In genomic region chr6:3719462-3720308, GRCh38 we compare ENCODE assay signal across 27 cellular contexts. TPM values are rescaled to one million over a fixed set of nuclear protein-coding genes. Genes with fewer than 3 reads are reported as not detected.
A peak's percentile ranks its signal among the peaks of the same experiment; 100 is the strongest.
DNase-seq lines count a peak whose midpoint lies in the region; ATAC-seq, FAIRE-seq and TF ChIP-seq lines count a peak whose summit lies in the region.
"Had no signal": no experiment of that assay in that cellular context is flagged by ENCODE, and none has a peak within 500 bp of the region (broad histone marks: within the 10 kb centered on the region; RNA-seq: fewer than 3 reads in every experiment).

No MANE protein-coding gene starts in this region.

- H3K23me2 ChIP-seq in H9 (ENCODE audit: insufficient read length, low read depth, low read length, poor library complexity, severe bottlenecking) = no peaks in the 10 kb centered on the region

- H4K91ac ChIP-seq in H9 (ENCODE audit: insufficient read length, low read depth, low read length) = no peak overlapping the region

- H3K4me3 Mint-ChIP-seq in stimulated activated naive CD8-positive, alpha-beta T cell treated with anti-CD3 and anti-CD28 coated beads, Interleukin-15, Interleukin-2, amounts not matched to agents 100 ng/mL and 50 ng/mL, for 24 hours = peak overlapping the region; percentile 23
- H3K4me3 Mint-ChIP-seq in naive thymus-derived CD4-positive, alpha-beta T cell = peak overlapping the region in 6 of 10 donors; percentile 11 to 81 (median 72)
- no peak overlapping the region for H3K4me3 Mint-ChIP-seq in H9
- H3K4me3 Mint-ChIP-seq: activated T-helper 1 cell treated with anti-CD3 and anti-CD28 coated beads, Interleukin-12 subunit alpha, Interleukin-12 subunit beta, Interleukin-2, Interleukin-4 antibody, amounts not matched to agents 30 ng/mL and 10 ng/mL and 1 ng/mL, durations not matched to agents 14 hours and 24 hours and 36 hours; brain; GM23338; immature natural killer cell had no signal

- H3K27ac Mint-ChIP-seq in stimulated activated naive CD8-positive, alpha-beta T cell treated with anti-CD3 and anti-CD28 coated beads, Interleukin-15, Interleukin-2, amounts not matched to agents 100 ng/mL and 50 ng/mL, for 24 hours = no peak overlapping the region
- H3K27ac Mint-ChIP-seq in naive thymus-derived CD4-positive, alpha-beta T cell = no peak overlapping the region
- peak overlapping the region in 1 of 3 experiments; percentile 75; a peak in 2 of 7 replicates for H3K27ac Mint-ChIP-seq in H9
- H3K27ac Mint-ChIP-seq: activated T-helper 1 cell treated with anti-CD3 and anti-CD28 coated beads, Interleukin-12 subunit alpha, Interleukin-12 subunit beta, Interleukin-2, Interleukin-4 antibody, amounts not matched to agents 30 ng/mL and 10 ng/mL and 1 ng/mL, durations not matched to agents 14 hours and 24 hours and 36 hours; brain; GM23338; immature natural killer cell had no signal

- H3K36me3 Mint-ChIP-seq in stimulated activated naive CD8-positive, alpha-beta T cell treated with anti-CD3 and anti-CD28 coated beads, Interleukin-15, Interleukin-2, amounts not matched to agents 100 ng/mL and 50 ng/mL, for 24 hours (ENCODE audit: low read depth) = no peaks in the 10 kb centered on the region
- H3K36me3 Mint-ChIP-seq in naive thymus-derived CD4-positive, alpha-beta T cell = no peaks in the 10 kb centered on the region
- peaks cover 0 to 3% (median 0%) of the 10 kb centered on the region in 3 experiments; a peak in 2 of 7 replicates for H3K36me3 Mint-ChIP-seq in H9 (ENCODE audit: insufficient read depth in 1 of 3, low read depth in 3 of 3)
- H3K36me3 Mint-ChIP-seq: activated naive CD4-positive, alpha-beta T cell treated with anti-CD3 and anti-CD28 coated beads, Interleukin-2, amount 50 U/mL, for 72 hours; immature natural killer cell had no signal

- 41% methylated on average over 22 of the region's 22 CpGs for WGBS in K562 (ENCODE audit: insufficient coverage, low coverage, missing lambda C conversion rate)
- no CpG with 5 or more reads among the region's 22 CpGs for WGBS in H9 (ENCODE audit: extremely low coverage, insufficient read length, low lambda C conversion rate)

- H3K56ac ChIP-seq in H9 (ENCODE audit: insufficient read length, low read depth, low read length) = no peak overlapping the region

- H3K18ac ChIP-seq in H9 (ENCODE audit: insufficient read length, low read depth, low read length) = no peak overlapping the region

- TF ChIP-seq EP300 in K562 (IDR thresholded peaks at IDR 0.05; ENCODE audit: low read length) = no peak

- no peak overlapping the region for H2BK12ac ChIP-seq in H9 (ENCODE audit: insufficient read length, low read depth, low read length)

- DNase-seq in stimulated activated naive CD8-positive, alpha-beta T cell treated with anti-CD3 and anti-CD28 coated beads, Interleukin-15, Interleukin-2, amounts not matched to agents 100 U/mL and 50 U/mL, for 24 hours = no peak
- DNase-seq in K562 (ENCODE audit: extremely low read depth in 1 of 4, low spot score in 3 of 4) (no peak), GM13976 (ENCODE audit: low spot score) (no peak), H9 (no peak)
- no peak for DNase-seq in naive thymus-derived CD4-positive, alpha-beta T cell
- DNase-seq: ACHN; foreskin keratinocyte; immature natural killer cell; left ventricle myocardium inferior; mucosa of descending colon; NCI-H1092 treated with DMSO at 0.1 percent for 48 hours; NCI-H2081; NCI-H446 treated with DMSO at 0.1 percent for 48 hours; nucleus accumbens; stimulated activated CD4-positive, alpha-beta T cell treated with anti-CD3 and anti-CD28 coated beads, Interleukin-4, amount 100 ng/mL, for 4 hours; T-helper 9 cell; uterus had no signal

- peaks cover 1% of the 10 kb centered on the region; the same call in 1 of the 2 replicates for H4K20me1 ChIP-seq in K562 (replicated peaks; ENCODE audit: control insufficient read depth, insufficient read depth, low read length)
- H4K20me1 ChIP-seq in H9 (ENCODE audit: control insufficient read depth, insufficient read depth, insufficient read length) = no peaks in the 10 kb centered on the region

- H3K4me1 ChIP-seq in K562 (replicated peaks in 1 of 2; ENCODE audit: control insufficient read depth in 2 of 2, insufficient read depth in 2 of 2, low read length in 2 of 2) = peaks cover 13 to 20% of the 10 kb centered on the region in 2 experiments; a peak in 4 of 5 replicates
- H3K4me1 ChIP-seq in naive thymus-derived CD4-positive, alpha-beta T cell (ENCODE audit: control insufficient read depth in 2 of 2, insufficient read depth in 2 of 2, low read length in 2 of 2) = no peaks in the 10 kb centered on the region
- H3K4me1 ChIP-seq in H9 (ENCODE audit: insufficient read depth, low read length) = peaks cover 6% of the 10 kb centered on the region; the same call in 1 of the 2 replicates
- H3K4me1 ChIP-seq: uterus had no signal

- no peak for ATAC-seq in stimulated activated naive CD8-positive, alpha-beta T cell treated with anti-CD3 and anti-CD28 coated beads, Interleukin-15, Interleukin-2, amounts not matched to agents 100 U/mL and 50 U/mL, for 24 hours
- ATAC-seq in K562 (no peak), HG03175 (IDR thresholded peaks at IDR 0.05; ENCODE audit: unreplicated experiment) (no peak), GM21381 (IDR thresholded peaks at IDR 0.05; ENCODE audit: unreplicated experiment) (no peak)
- no peak for ATAC-seq in naive thymus-derived CD4-positive, alpha-beta T cell
- ATAC-seq: foreskin keratinocyte, GM23338, mucosa of descending colon had no signal

- H2BK5ac ChIP-seq in H9 (ENCODE audit: insufficient read length, low read length) = no peak overlapping the region

- FAIRE-seq in K562 (lab: Jason Lieb, UNC) = no peak

- intact Hi-C loops in K562 (cut with micrococcal nuclease) = loop anchor here (10.0 kb wide), 1 partner anchor 985 kb away; no protein-coding TSS in a partner anchor
- intact Hi-C loops in naive thymus-derived CD4-positive, alpha-beta T cell (cut with micrococcal nuclease) = no loop called here

- H3K79me1 ChIP-seq in H9 (ENCODE audit: insufficient read depth, low read depth, low read length, poor library complexity, severe bottlenecking) = no peaks in the 10 kb centered on the region

- H3K23ac ChIP-seq in H9 (ENCODE audit: insufficient read length, low read depth, low read length) = no peak overlapping the region

- no peak for TF ChIP-seq POLR2A in K562 (conservative IDR thresholded peaks at IDR 0.05)

- no peak overlapping the region for H4K5ac ChIP-seq in H9 (ENCODE audit: insufficient read length, low read depth, low read length)

- H3K4me1 Mint-ChIP-seq in stimulated activated naive CD8-positive, alpha-beta T cell treated with anti-CD3 and anti-CD28 coated beads, Interleukin-15, Interleukin-2, amounts not matched to agents 100 ng/mL and 50 ng/mL, for 24 hours (ENCODE audit: low read depth) = no peaks in the 10 kb centered on the region
- H3K4me1 Mint-ChIP-seq in naive thymus-derived CD4-positive, alpha-beta T cell = peaks cover 0 to 4% (median 0%) of the 10 kb centered on the region in 7 donors
- H3K4me1 Mint-ChIP-seq in H9 = peaks cover 33% of the 10 kb centered on the region in 2 experiments
- H3K4me1 Mint-ChIP-seq: immature natural killer cell had no signal

- POLR2A ChIA-PET in K562 (lab: Yijun Ruan, JAX) = interaction anchor here (1.0 to 1.6 kb wide), 2 partner anchors 12 to 18 kb away, joined by 3 read pairs; no protein-coding TSS in a partner anchor
- POLR2A ChIA-PET in naive thymus-derived CD4-positive, alpha-beta T cell (lab: Charles Lee) = no interaction called here

- H3K9me1 ChIP-seq in K562 (ENCODE audit: control insufficient read depth, insufficient read depth, low read length) = no peaks in the 10 kb centered on the region

- H4K8ac ChIP-seq in H9 (replicated peaks; ENCODE audit: insufficient read length, low read depth, low read length) = no peak overlapping the region

- no peaks in the 10 kb centered on the region for H3K9me3 Mint-ChIP-seq in stimulated activated naive CD8-positive, alpha-beta T cell treated with anti-CD3 and anti-CD28 coated beads, Interleukin-15, Interleukin-2, amounts not matched to agents 100 ng/mL and 50 ng/mL, for 24 hours
- peaks cover 0 to 2% (median 0%) of the 10 kb centered on the region in 11 donors for H3K9me3 Mint-ChIP-seq in naive thymus-derived CD4-positive, alpha-beta T cell
- H3K9me3 Mint-ChIP-seq in H9 = peaks cover 3 to 4% of the 10 kb centered on the region in 2 experiments; a peak in 3 of 5 replicates
- H3K9me3 Mint-ChIP-seq: activated naive CD4-positive, alpha-beta T cell treated with anti-CD3 and anti-CD28 coated beads, Interleukin-2, amount 50 U/mL, for 72 hours; activated T-helper 1 cell treated with anti-CD3 and anti-CD28 coated beads, Interleukin-12 subunit alpha, Interleukin-12 subunit beta, Interleukin-2, Interleukin-4 antibody, amounts not matched to agents 30 ng/mL and 10 ng/mL and 1 ng/mL, durations not matched to agents 14 hours and 24 hours and 36 hours; immature natural killer cell had no signal

- H3K79me2 ChIP-seq in K562 (ENCODE audit: control insufficient read depth, insufficient read depth, low read length) = no peaks in the 10 kb centered on the region
- H3K79me2 ChIP-seq in H9 (ENCODE audit: insufficient read depth, low read length) = no peaks in the 10 kb centered on the region

- H3K4me2 ChIP-seq in K562 (ENCODE audit: insufficient read depth, low read length) (peak overlapping the region; percentile 2; the same call in 1 of the 2 replicates), H9 (ENCODE audit: insufficient read depth, insufficient read length, low read length) (no peak overlapping the region)
- H3K4me2 ChIP-seq: BLaER1 treated with 17β-estradiol and CSF1 and Interleukin-3, amounts not matched to agents 10 nM and 100 nM; GM23338 had no signal

- no peak overlapping the region for H2BK15ac ChIP-seq in H9 (ENCODE audit: low read depth, low read length)

- no peak overlapping the region for H3K4me3 ChIP-seq in K562
- H3K4me3 ChIP-seq in naive thymus-derived CD4-positive, alpha-beta T cell (ENCODE audit: low read length) = no peak overlapping the region
- H3K4me3 ChIP-seq: BLaER1 treated with 17β-estradiol and CSF1 and Interleukin-3, amounts not matched to agents 10 nM and 100 nM; GM23338; left ventricle myocardium inferior; mucosa of descending colon; SK-N-MC; uterus had no signal

- TF ChIP-seq CTCF in K562 (IDR thresholded peaks at IDR 0.05 in 2 of 3, conservative IDR thresholded peaks at IDR 0.05 in 1 of 3; ENCODE audit: insufficient read depth in 2 of 3, low read depth in 1 of 3, low read length in 3 of 3) (no peak), GM13976 (IDR thresholded peaks at IDR 0.05; ENCODE audit: borderline replicate concordance, control extremely low read depth, extremely low read depth, insufficient read depth, missing control alignments) (no peak), H9 (conservative IDR thresholded peaks at IDR 0.05) (no peak)

- H3K4ac ChIP-seq in H9 (ENCODE audit: low read depth, low read length) = no peak overlapping the region

- H3T11ph ChIP-seq in H9 (ENCODE audit: low read length) = no peak overlapping the region

- BruUV-seq in K562 (replicated peaks; lab: Mats Ljungman, UMichigan) = TSS peak; percentile 66

- H3K27ac ChIP-seq in K562 (ENCODE audit: extremely low read depth, low read depth, low read length) (no peak overlapping the region), H9 (ENCODE audit: insufficient read length, low read depth, low read length) (no peak overlapping the region)
- no peak overlapping the region for H3K27ac ChIP-seq in naive thymus-derived CD4-positive, alpha-beta T cell (ENCODE audit: low read depth, low read length)
- H3K27ac ChIP-seq: BLaER1 treated with 17β-estradiol and CSF1 and Interleukin-3, amounts not matched to agents 10 nM and 100 nM; epithelial cell of prostate; foreskin keratinocyte; left ventricle myocardium inferior; SK-N-MC; uterus had no signal

- H2BK20ac ChIP-seq in H9 (ENCODE audit: low read depth, low read length, poor library complexity, severe bottlenecking) = no peak overlapping the region

- H3K27me3 ChIP-seq in K562 (ENCODE audit: control insufficient read depth in 2 of 2, insufficient read depth in 2 of 2, low read length in 2 of 2) = peaks cover 14 to 33% of the 10 kb centered on the region in 2 experiments; a peak in 4 of 5 replicates
- peaks cover 0 to 3% of the 10 kb centered on the region in 2 donors for H3K27me3 ChIP-seq in naive thymus-derived CD4-positive, alpha-beta T cell (ENCODE audit: control insufficient read depth in 2 of 2, insufficient read depth in 2 of 2, low read length in 2 of 2)
- no peaks in the 10 kb centered on the region for H3K27me3 ChIP-seq in H9 (ENCODE audit: insufficient read depth, low read length)
- H3K27me3 ChIP-seq: BLaER1 treated with 17β-estradiol and CSF1 and Interleukin-3, amounts not matched to agents 10 nM and 100 nM; foreskin keratinocyte; uterus had no signal

- no peak overlapping the region for H2AFZ ChIP-seq in K562 (ENCODE audit: low read depth, low read length)
- no peak overlapping the region for H2AFZ ChIP-seq in H9 (ENCODE audit: low read length)
- H2AFZ ChIP-seq: GM23338 had no signal

- H3K36me3 ChIP-seq in K562 (ENCODE audit: control insufficient read depth, insufficient read depth, low read length) = no peaks in the 10 kb centered on the region
- no peaks in the 10 kb centered on the region for H3K36me3 ChIP-seq in naive thymus-derived CD4-positive, alpha-beta T cell (ENCODE audit: control insufficient read depth in 2 of 3, insufficient read depth in 3 of 3, low read length in 3 of 3)
- H3K36me3 ChIP-seq: uterus had no signal

- H3K9me3 ChIP-seq in K562 (replicated peaks; ENCODE audit: control insufficient read depth, insufficient read depth, low read depth, low read length) (no peaks in the 10 kb centered on the region), H9 (ENCODE audit: control insufficient read depth, low read depth, low read length) (peaks cover 1% of the 10 kb centered on the region)
- H3K9me3 ChIP-seq in naive thymus-derived CD4-positive, alpha-beta T cell (ENCODE audit: control insufficient read depth in 2 of 3, low read length in 3 of 3) = no peaks in the 10 kb centered on the region
- H3K9me3 ChIP-seq: uterus had no signal

- peaks cover 9% of the 10 kb centered on the region for H3K27me3 Mint-ChIP-seq in stimulated activated naive CD8-positive, alpha-beta T cell treated with anti-CD3 and anti-CD28 coated beads, Interleukin-15, Interleukin-2, amounts not matched to agents 100 ng/mL and 50 ng/mL, for 24 hours
- peaks cover 0 to 12% (median 0%) of the 10 kb centered on the region in 5 donors for H3K27me3 Mint-ChIP-seq in naive thymus-derived CD4-positive, alpha-beta T cell
- peaks cover 2% of the 10 kb centered on the region; the same call in 1 of the 2 replicates for H3K27me3 Mint-ChIP-seq in H9 (ENCODE audit: low read depth)
- H3K27me3 Mint-ChIP-seq: brain had no signal

- in situ Hi-C loops in K562 (cut with MboI) = no loop called here
- in situ Hi-C loops in GM13976 (cut with MboI; ENCODE audit: low sequenced_read_pairs, unreplicated experiment) = no loop called here

- H3K9ac ChIP-seq in K562 (ENCODE audit: insufficient read depth in 1 of 2, low read depth in 2 of 2, low read length in 2 of 2) (no peak overlapping the region), H9 (ENCODE audit: extremely low read depth, insufficient read length, low read length) (no peak overlapping the region)
- H3K9ac ChIP-seq: BLaER1 treated with 17β-estradiol and CSF1 and Interleukin-3, amounts not matched to agents 10 nM and 100 nM had no signal

- H2AK5ac ChIP-seq in H9 (ENCODE audit: insufficient read length, low read length) = no peak overlapping the region

- CTCF ChIA-PET in K562 (lab: Yijun Ruan, JAX; ENCODE audit: low intra/inter-chr PET ratio) = no interaction called here
- CTCF ChIA-PET in naive thymus-derived CD4-positive, alpha-beta T cell (lab: Charles Lee) = no interaction called here

- no peak overlapping the region for H2BK120ac ChIP-seq in H9 (ENCODE audit: low read depth, low read length, poor library complexity, severe bottlenecking)

- H3K14ac ChIP-seq in H9 (ENCODE audit: insufficient read depth, low read length) = no peak overlapping the region

- TF ChIP-seq RAD21 in K562 (CRISPR knock-in tag; conservative IDR thresholded peaks at IDR 0.05 in 1 of 2, IDR thresholded peaks at IDR 0.05 in 1 of 2) = no peak

RNA-seq across cellular contexts. Expression of gene PXDC1, which starts 31.8 kb away (rescaled TPM):
- not detected in 2 replicates for total RNA-seq in K562 (2011; cell fraction: chromatin; rRNA removed; ENCODE audit: low replicate concordance)
- total RNA-seq in K562 (2011; cell fraction: nucleolus; rRNA removed) = 0.17 TPM in 1 of 2 replicates, not detected in the other
- total RNA-seq in K562 (2011; cell fraction: nucleoplasm; rRNA removed) = not detected in 2 replicates
- total RNA-seq in K562 (2014; rRNA removed) (0.08 TPM in 1 of 2 replicates, not detected in the other), K562 (2014; rRNA removed; fragmentation: Illumina TruSeq; extraction: Trizol) (not detected in 2 replicates), K562 (2015; rRNA removed; fragmentation: Illumina TruSeq; extraction: Trizol) (0.11 TPM in 1 of 2 replicates, not detected in the other), K562 (2021) (0.20 and 0.33 TPM in 2 replicates), H9 (2021) (3.0 and 3.1 TPM in 2 replicates)
- polyA plus RNA-seq in K562 (2011; rRNA removed) (0.08 and 0.22 TPM in 2 replicates), K562 (2014; fragmentation: Illumina TruSeq; extraction: Trizol) (0.08 and 0.10 TPM in 2 replicates), K562 (2014; fragmentation: Nextera tagmentation; extraction: Ambion mirVana) (not detected), K562 (2014; rRNA removed) (0.09 and 0.12 TPM in 2 replicates)
- polyA plus RNA-seq in K562 (2011; cell fraction: cytosol; rRNA removed) = 0.24 TPM in 1 of 2 replicates, not detected in the other
- 0.31 TPM in 1 of 2 replicates, not detected in the other for polyA plus RNA-seq in K562 (2011; cell fraction: nucleus; rRNA removed)
- 0.12 and 0.47 TPM in 2 replicates for polyA plus RNA-seq in K562 (2012)
- polyA minus RNA-seq in K562 (2011; rRNA and poly(A)+ RNA removed) = not detected in 2 replicates
- polyA minus RNA-seq in K562 (2011; cell fraction: cytosol; rRNA and poly(A)+ RNA removed) = not detected in 2 replicates
- 0.27 TPM in 1 of 2 replicates, not detected in the other for polyA minus RNA-seq in K562 (2011; cell fraction: nucleus; rRNA and poly(A)+ RNA removed)
- under 1 TPM; 0.29 to 0.68 (median 0.39) TPM for total RNA-seq in naive thymus-derived CD4-positive, alpha-beta T cell
- not detected for polyA plus RNA-seq in naive thymus-derived CD4-positive, alpha-beta T cell
- polyA plus RNA-seq: immature natural killer cell had no signal

Comparison
In these comparisons a context has a peak if more than half of its experiments do, and no peak if none do; other contexts are left out.
1. H3K4me3 Mint-ChIP-seq: peak in stimulated activated naive CD8-positive, alpha-beta T cell treated with anti-CD3 and anti-CD28 coated beads, Interleukin-15, Interleukin-2, amounts not matched to agents 100 ng/mL and 50 ng/mL, for 24 hours (single experiment) and naive thymus-derived CD4-positive, alpha-beta T cell (6 of 10); none in H9 (0 of 2).